ENCODE assay signal across 1 cellular context in genomic region chr20:47191074-47191673, GRCh38.
TF ChIP-seq lines count a peak whose summit lies in the region.

No MANE protein-coding gene starts in this region.

TF ChIP-seq in GM12878, 131 proteins besides CTCF, POLR2A, EP300 and RAD21 (continued from another document):
- TF ChIP-seq PML (IDR thresholded peaks at IDR 0.05; ENCODE audit: low read length): no peak
- no peak for TF ChIP-seq PKNOX1 (IDR thresholded peaks at IDR 0.05)
- no peak for TF ChIP-seq ZNF687 (IDR thresholded peaks at IDR 0.05)
- no peak for TF ChIP-seq FOXK2 (IDR thresholded peaks at IDR 0.05)
- no peak for TF ChIP-seq YY1 (IDR thresholded peaks at IDR 0.05; ENCODE audit: low read depth, low read length)
- TF ChIP-seq ZBED1 (IDR thresholded peaks at IDR 0.05; ENCODE audit: borderline replicate concordance): no peak
- TF ChIP-seq, protein P1, sequence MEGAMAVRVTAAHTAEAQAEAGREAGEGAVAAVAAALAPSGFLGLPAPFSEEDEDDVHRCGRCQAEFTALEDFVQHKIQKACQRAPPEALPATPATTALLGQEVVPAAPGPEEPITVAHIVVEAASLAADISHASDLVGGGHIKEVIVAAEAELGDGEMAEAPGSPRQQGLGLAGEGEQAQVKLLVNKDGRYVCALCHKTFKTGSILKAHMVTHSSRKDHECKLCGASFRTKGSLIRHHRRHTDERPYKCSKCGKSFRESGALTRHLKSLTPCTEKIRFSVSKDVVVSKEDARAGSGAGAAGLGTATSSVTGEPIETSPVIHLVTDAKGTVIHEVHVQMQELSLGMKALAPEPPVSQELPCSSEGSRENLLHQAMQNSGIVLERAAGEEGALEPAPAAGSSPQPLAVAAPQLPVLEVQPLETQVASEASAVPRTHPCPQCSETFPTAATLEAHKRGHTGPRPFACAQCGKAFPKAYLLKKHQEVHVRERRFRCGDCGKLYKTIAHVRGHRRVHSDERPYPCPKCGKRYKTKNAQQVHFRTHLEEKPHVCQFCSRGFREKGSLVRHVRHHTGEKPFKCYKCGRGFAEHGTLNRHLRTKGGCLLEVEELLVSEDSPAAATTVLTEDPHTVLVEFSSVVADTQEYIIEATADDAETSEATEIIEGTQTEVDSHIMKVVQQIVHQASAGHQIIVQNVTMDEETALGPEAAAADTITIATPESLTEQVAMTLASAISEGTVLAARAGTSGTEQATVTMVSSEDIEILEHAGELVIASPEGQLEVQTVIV (IDR thresholded peaks at IDR 0.05; ENCODE audit: borderline replicate concordance, partially characterized antibody): no peak
- TF ChIP-seq ESRRA (IDR thresholded peaks at IDR 0.05; ENCODE audit: low read length): no peak
- TF ChIP-seq, protein P2, sequence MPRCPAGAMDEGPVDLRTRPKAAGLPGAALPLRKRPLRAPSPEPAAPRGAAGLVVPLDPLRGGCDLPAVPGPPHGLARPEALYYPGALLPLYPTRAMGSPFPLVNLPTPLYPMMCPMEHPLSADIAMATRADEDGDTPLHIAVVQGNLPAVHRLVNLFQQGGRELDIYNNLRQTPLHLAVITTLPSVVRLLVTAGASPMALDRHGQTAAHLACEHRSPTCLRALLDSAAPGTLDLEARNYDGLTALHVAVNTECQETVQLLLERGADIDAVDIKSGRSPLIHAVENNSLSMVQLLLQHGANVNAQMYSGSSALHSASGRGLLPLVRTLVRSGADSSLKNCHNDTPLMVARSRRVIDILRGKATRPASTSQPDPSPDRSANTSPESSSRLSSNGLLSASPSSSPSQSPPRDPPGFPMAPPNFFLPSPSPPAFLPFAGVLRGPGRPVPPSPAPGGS (IDR thresholded peaks at IDR 0.05; ENCODE audit: borderline replicate concordance, insufficient read depth, low read depth, low read length, poor library complexity, severe bottlenecking): no peak
- TF ChIP-seq, protein P3, sequence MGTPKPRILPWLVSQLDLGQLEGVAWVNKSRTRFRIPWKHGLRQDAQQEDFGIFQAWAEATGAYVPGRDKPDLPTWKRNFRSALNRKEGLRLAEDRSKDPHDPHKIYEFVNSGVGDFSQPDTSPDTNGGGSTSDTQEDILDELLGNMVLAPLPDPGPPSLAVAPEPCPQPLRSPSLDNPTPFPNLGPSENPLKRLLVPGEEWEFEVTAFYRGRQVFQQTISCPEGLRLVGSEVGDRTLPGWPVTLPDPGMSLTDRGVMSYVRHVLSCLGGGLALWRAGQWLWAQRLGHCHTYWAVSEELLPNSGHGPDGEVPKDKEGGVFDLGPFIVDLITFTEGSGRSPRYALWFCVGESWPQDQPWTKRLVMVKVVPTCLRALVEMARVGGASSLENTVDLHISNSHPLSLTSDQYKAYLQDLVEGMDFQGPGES (IDR thresholded peaks at IDR 0.05): no peak
- no peak for TF ChIP-seq USF1 (IDR thresholded peaks at IDR 0.05; ENCODE audit: borderline replicate concordance, extremely low read length, insufficient read depth, low read depth, low read length)
- no peak for TF ChIP-seq BHLHE40 (IDR thresholded peaks at IDR 0.05; ENCODE audit: borderline replicate concordance in 1 of 2, low read depth in 2 of 2, low read length in 1 of 2)
- TF ChIP-seq PAX8 (IDR thresholded peaks at IDR 0.05): no peak
